ENCODE assay signal across 1 cellular context in the genomic region with DNA sequence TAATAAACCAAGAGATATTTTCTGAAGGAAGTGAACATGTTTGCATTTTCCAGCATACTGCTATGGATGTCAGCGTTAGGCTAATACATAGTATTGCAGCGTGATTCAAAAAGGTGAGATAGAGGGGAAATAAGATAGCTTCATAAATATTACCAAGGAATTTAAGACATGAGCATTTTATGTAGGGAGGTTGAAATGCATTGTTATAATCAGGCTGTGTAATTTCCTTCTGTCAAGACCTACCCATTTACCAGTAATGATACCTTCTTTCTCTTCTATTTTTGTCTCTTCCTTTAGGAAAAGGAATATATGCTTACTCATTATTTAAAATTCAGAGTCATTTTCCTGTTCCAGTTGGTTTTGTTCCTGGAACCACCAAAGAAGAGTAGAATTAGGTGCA.
TF ChIP-seq lines count a peak whose summit lies in the region.

No MANE protein-coding gene starts in this region.

TF ChIP-seq in K562, 482 proteins besides CTCF, POLR2A, EP300 and RAD21 (continued from another document):
- no peak for TF ChIP-seq IRF2 (CRISPR knock-in tag; IDR thresholded peaks at IDR 0.05)
TF ChIP-seq in K562: peak in this region for 1.
